8 cellular contexts compared by ENCODE assay signal in the genomic region with DNA sequence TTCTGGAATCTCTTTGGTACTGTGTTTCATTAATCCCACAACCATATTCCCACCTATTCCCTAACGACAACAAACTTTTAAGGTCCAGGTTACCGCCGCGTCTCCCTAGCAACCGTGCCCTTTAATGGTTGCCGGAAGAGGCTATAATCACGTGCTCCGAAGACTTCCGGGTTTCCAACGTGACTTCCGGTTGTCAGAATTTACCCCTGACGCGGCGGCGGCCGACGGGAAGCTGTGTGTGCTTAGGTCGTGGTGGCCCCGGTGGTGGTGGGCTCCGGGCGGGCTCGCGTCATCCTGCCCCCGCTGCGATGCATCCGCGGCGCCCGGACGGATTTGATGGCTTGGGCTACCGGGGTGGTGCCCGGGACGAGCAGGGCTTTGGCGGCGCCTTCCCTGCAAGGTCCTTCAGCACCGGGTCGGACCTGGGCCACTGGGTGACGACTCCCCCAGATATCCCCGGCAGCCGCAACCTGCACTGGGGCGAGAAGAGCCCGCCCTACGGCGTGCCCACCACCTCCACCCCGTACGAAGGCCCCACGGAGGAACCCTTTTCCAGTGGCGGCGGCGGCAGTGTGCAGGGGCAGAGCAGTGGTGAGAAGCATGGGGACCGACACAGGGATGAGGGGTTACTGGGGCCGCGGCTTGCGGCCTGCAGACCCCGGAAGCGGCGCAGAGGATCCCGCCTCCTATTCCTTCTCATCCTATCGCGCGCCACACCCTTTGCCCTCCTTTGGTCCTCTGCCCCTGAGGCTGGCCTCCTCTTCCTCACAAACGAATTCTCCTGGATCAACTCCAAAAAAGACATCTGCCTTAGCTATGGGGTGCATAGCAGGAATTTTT. TPM values are rescaled to one million over a fixed set of nuclear protein-coding genes. Genes with fewer than 3 reads are reported as not detected.
DNase-seq lines count a peak whose midpoint lies in the region; ATAC-seq lines count a peak whose summit lies in the region.

Gene SLC25A46, plus strand, starts transcription at position 196 of the 840 bp plus-strand sequence. Its CDS starts 113 bp downstream, at position 309.

- no peaks in the 10 kb centered on the region for H3K9me3 ChIP-seq in CD8-positive, alpha-beta memory T cell (ENCODE audit: low read length)
- H3K9me3 ChIP-seq in endocrine pancreas (ENCODE audit: control insufficient read depth, low read length) (no peaks in the 10 kb centered on the region), mesenchymal stem cell (ENCODE audit: control insufficient read depth, low read length) (no peaks in the 10 kb centered on the region)

- CTCF ChIA-PET in CD8-positive, alpha-beta memory T cell (lab: Charles Lee), result interaction anchor here (1.0 to 1.6 kb wide), 4 partner anchors 12 to 792 kb away, joined by 3 to 5 read pairs (median 3); partner anchors contain the start of genes TMEM232 and WDR36

- peak within 1 kb of the TSS; percentile 85 for H3K27ac ChIP-seq in CD8-positive, alpha-beta memory T cell (ENCODE audit: low read depth, low read length)
- H3K27ac ChIP-seq in mesenchymal stem cell (ENCODE audit: low read length, poor library complexity, severe bottlenecking), result peak within 1 kb of the TSS; percentile 70

- POLR2A ChIA-PET in CD8-positive, alpha-beta memory T cell (lab: Charles Lee), result interaction anchor here (1.0 to 1.6 kb wide), 3 partner anchors 13 to 1049 kb away, joined by 4 to 7 read pairs (median 6); partner anchors contain the start of genes MAN2A1 and TMEM232

- peak; percentile 97 for ATAC-seq in GM19467 (IDR thresholded peaks at IDR 0.05; ENCODE audit: unreplicated experiment)

- peak within 1 kb of the TSS; percentile 60 to 91 for H3K4ac ChIP-seq in mesenchymal stem cell (ENCODE audit: low read depth in 1 of 2, low read length in 2 of 2)

- no peaks in the 10 kb centered on the region for H3K27me3 ChIP-seq in CD8-positive, alpha-beta memory T cell (ENCODE audit: insufficient read depth, low read length, poor library complexity, severe bottlenecking)
- H3K27me3 ChIP-seq in endocrine pancreas (ENCODE audit: control insufficient read depth, insufficient read depth, low read length) (no peaks in the 10 kb centered on the region), mesenchymal stem cell (ENCODE audit: control insufficient read depth in 1 of 2, insufficient read depth in 1 of 2, low read length in 2 of 2) (no peaks in the 10 kb centered on the region)

- no peaks in the 10 kb centered on the region for H3K36me3 ChIP-seq in CD8-positive, alpha-beta memory T cell (ENCODE audit: insufficient read depth, low read length)
- H3K36me3 ChIP-seq in endocrine pancreas (ENCODE audit: control insufficient read depth, insufficient read depth, low read length), result no peaks in the 10 kb centered on the region
- H3K36me3 ChIP-seq in mesenchymal stem cell (ENCODE audit: control insufficient read depth in 1 of 2, insufficient read depth in 2 of 2, low read depth in 1 of 2, low read length in 2 of 2), result peaks cover 0 to 7% of the 10 kb centered on the region in 2 experiments

- peak within 1 kb of the TSS; percentile 96 to 100 (median 99) for H3K27ac Mint-ChIP-seq in CD8-positive, alpha-beta memory T cell

- no peak within 1 kb of the TSS for H2BK12ac ChIP-seq in mesenchymal stem cell (ENCODE audit: low read length in 2 of 2)

- peak within 1 kb of the TSS; percentile 86 for H2AFZ ChIP-seq in mesenchymal stem cell (ENCODE audit: low read depth, low read length)

- H3K27me3 Mint-ChIP-seq in CD8-positive, alpha-beta memory T cell, result peaks cover 2 to 16% of the 10 kb centered on the region in 2 donors

- H3K14ac ChIP-seq in mesenchymal stem cell (ENCODE audit: low read length in 2 of 2), result peak within 1 kb of the TSS in 1 of 2 experiments; percentile 5

- peak within 1 kb of the TSS; percentile 93 for H3K4me2 ChIP-seq in mesenchymal stem cell (ENCODE audit: low read length, poor library complexity, severe bottlenecking)

- peak; percentile 79 to 94 (median 91) for DNase-seq in CD8-positive, alpha-beta memory T cell
- peak; percentile 62 for DNase-seq in HS-27A (ENCODE audit: low read depth)
- peak; percentile 86 for DNase-seq in NOMO-1 treated with DMSO at 0.1 percent for 48 hours (lab: John Stamatoyannopoulos, UW; ENCODE audit: unreplicated experiment)
- DNase-seq in activated CD8-positive, alpha-beta memory T cell treated with anti-CD3 and anti-CD28 coated beads for 48 hours (ENCODE audit: low read depth in 2 of 3, low spot score in 2 of 3), result peak; percentile 64 to 72 (median 71)
- peak; percentile 94 for DNase-seq in mesenchymal stem cell
- peak; percentile 76 for DNase-seq in stimulated activated CD8-positive, alpha-beta memory T cell treated with anti-CD3 and anti-CD28 coated beads, Interleukin-15, amount 100 ng/mL, for 1 hour (ENCODE audit: low read depth)

- no peak within 1 kb of the TSS for H2AK5ac ChIP-seq in mesenchymal stem cell (ENCODE audit: low read length, severe bottlenecking)

- peaks cover 0 to 16% (median 1%) of the 10 kb centered on the region in 3 donors for H3K36me3 Mint-ChIP-seq in CD8-positive, alpha-beta memory T cell

- H3K4me1 Mint-ChIP-seq in CD8-positive, alpha-beta memory T cell, result peaks cover 31 to 56% (median 44%) of the 10 kb centered on the region in 3 donors

- WGBS in mesenchymal stem cell, result under 1% methylated on average over 42 of the region's 62 CpGs

- H2BK15ac ChIP-seq in mesenchymal stem cell (ENCODE audit: low read depth, poor library complexity, severe bottlenecking), result peak within 1 kb of the TSS; percentile 15

- peak within 1 kb of the TSS; percentile 93 to 99 (median 97) for H3K4me3 Mint-ChIP-seq in CD8-positive, alpha-beta memory T cell

- no peak within 1 kb of the TSS for H2BK5ac ChIP-seq in mesenchymal stem cell (ENCODE audit: low read depth, low read length, poor library complexity, severe bottlenecking)

- peak within 1 kb of the TSS; percentile 34 for H2BK120ac ChIP-seq in mesenchymal stem cell (ENCODE audit: low read depth, low read length)

- no peak within 1 kb of the TSS for H3K23ac ChIP-seq in mesenchymal stem cell (ENCODE audit: low read length in 2 of 2)

- H4K91ac ChIP-seq in mesenchymal stem cell (ENCODE audit: low read length), result peak within 1 kb of the TSS; percentile 92

- no peaks in the 10 kb centered on the region for H3K9me3 Mint-ChIP-seq in CD8-positive, alpha-beta memory T cell

- H3K79me1 ChIP-seq in mesenchymal stem cell (replicated peaks; ENCODE audit: low read length, poor library complexity, severe bottlenecking), result peaks cover 3% of the 10 kb centered on the region

- H3K9ac ChIP-seq in endocrine pancreas (ENCODE audit: control insufficient read depth, insufficient read depth, low read length) (peak within 1 kb of the TSS; percentile 82), mesenchymal stem cell (ENCODE audit: low read length) (peak within 1 kb of the TSS; percentile 95)

- H3K4me3 ChIP-seq in CD8-positive, alpha-beta memory T cell (ENCODE audit: low read length), result peak within 1 kb of the TSS; percentile 75
- H3K4me3 ChIP-seq in endocrine pancreas (ENCODE audit: control insufficient read depth, insufficient read depth, low read length) (peak within 1 kb of the TSS; percentile 95), mesenchymal stem cell (ENCODE audit: insufficient read depth in 1 of 2, low read depth in 1 of 2, low read length in 2 of 2) (peak within 1 kb of the TSS; percentile 84 to 85)

- peak within 1 kb of the TSS; percentile 86 to 87 for H3K18ac ChIP-seq in mesenchymal stem cell (ENCODE audit: low read depth in 1 of 2, low read length in 2 of 2)

- H4K8ac ChIP-seq in mesenchymal stem cell (ENCODE audit: low read length), result peak within 1 kb of the TSS; percentile 99

- H3K4me1 ChIP-seq in CD8-positive, alpha-beta memory T cell (ENCODE audit: insufficient read depth, low read length), result peaks cover 17% of the 10 kb centered on the region
- H3K4me1 ChIP-seq in endocrine pancreas (ENCODE audit: control insufficient read depth, insufficient read depth, low read length) (peaks cover 13% of the 10 kb centered on the region), mesenchymal stem cell (ENCODE audit: control insufficient read depth, insufficient read depth, low read depth, low read length) (no peaks in the 10 kb centered on the region)

RNA-seq across cellular contexts. Expression of gene SLC25A46, which starts in this region (rescaled TPM):
- 10 to 100 TPM; 46.4 to 50.9 TPM for total RNA-seq in CD8-positive, alpha-beta memory T cell
- polyA plus RNA-seq in CD8-positive, alpha-beta memory T cell, result 23.8 TPM
- polyA plus RNA-seq in mesenchymal stem cell (2013, experiment 1 of 2), result 47.1 TPM
- 47.0 TPM for polyA plus RNA-seq in mesenchymal stem cell (2013, experiment 2 of 2)

Comparison
In these comparisons a context has a peak if more than half of its experiments do, and no peak if none do; other contexts are left out.
1. Peak in every context shown above with its lines: DNase-seq, ATAC-seq, H3K4me3 ChIP-seq and H3K27ac ChIP-seq.